1 cellular context compared by ENCODE assay signal in the genomic region with DNA sequence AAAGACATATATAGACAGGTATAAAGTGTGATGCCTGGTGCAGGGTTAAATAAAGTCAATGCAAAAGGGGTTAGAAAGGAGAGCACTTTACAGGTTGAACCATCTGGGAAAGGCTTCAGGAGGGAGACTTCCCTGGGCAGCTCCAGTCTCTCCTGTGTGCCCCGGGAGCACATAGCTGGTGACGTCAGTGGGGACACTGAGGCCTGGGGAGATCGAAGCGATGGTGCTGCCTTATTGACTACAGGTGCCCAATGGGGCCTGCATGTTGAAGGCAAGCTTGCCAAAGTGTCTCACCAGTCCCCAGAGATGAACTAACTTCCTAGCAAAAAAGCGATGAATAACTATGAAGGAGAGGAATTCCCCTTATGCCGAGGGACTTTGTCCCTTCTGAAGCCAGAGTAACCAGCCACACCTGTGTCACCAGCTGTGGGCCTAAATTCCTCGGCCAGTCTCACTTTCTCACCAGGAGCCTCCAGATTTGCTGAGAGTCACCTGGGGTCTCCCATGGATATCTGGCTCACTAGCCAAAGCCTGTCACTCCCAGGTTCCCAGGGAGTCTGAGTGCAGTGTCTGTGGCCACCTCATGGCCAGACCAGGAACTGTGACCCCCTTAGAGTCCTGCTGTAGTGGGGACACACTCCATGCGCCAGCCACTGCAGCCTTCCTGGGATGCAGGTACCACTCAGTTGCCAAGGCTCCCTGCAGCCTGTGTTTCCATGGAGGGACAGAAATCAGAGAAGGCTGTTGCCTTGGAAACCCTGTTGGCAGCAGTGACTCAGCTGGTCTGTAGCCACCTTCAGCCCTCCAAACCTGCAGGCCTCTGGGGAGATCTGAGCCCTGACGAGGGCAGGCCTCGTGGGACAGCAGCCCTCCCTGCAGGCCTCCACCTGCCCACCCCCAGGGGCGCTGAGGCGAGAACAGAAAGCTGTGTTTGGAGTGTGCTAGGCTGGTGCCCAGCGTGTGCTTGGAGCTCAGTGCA.
TF ChIP-seq lines count a peak whose summit lies in the region.

No MANE protein-coding gene starts in this region.

TF ChIP-seq in IMR-90, 13 proteins besides CTCF, POLR2A, EP300 and RAD21 (continued from another document):
- no peak for TF ChIP-seq USF2 (IDR thresholded peaks at IDR 0.05; ENCODE audit: low read depth, low read length)
- no peak for TF ChIP-seq MXI1 (IDR thresholded peaks at IDR 0.05; ENCODE audit: borderline replicate concordance, low read depth, low read length)
- TF ChIP-seq RFX5 (IDR thresholded peaks at IDR 0.05; ENCODE audit: low read depth, low read length) = no peak
- TF ChIP-seq ELK1 (IDR thresholded peaks at IDR 0.05; ENCODE audit: borderline replicate concordance, low read depth, low read length) = no peak
- TF ChIP-seq BHLHE40 (IDR thresholded peaks at IDR 0.05; ENCODE audit: low read depth, low read length) = no peak
- TF ChIP-seq RCOR1 (IDR thresholded peaks at IDR 0.05; ENCODE audit: insufficient replicate concordance, low read length) = no peak
- TF ChIP-seq MAZ (IDR thresholded peaks at IDR 0.05; ENCODE audit: borderline replicate concordance, low read depth, low read length) = no peak
- no peak for TF ChIP-seq MAFK (IDR thresholded peaks at IDR 0.05; ENCODE audit: low read depth, low read length)
- no peak for TF ChIP-seq CEBPB (IDR thresholded peaks at IDR 0.05; ENCODE audit: low read depth, low read length)
- no peak for TF ChIP-seq FOS (IDR thresholded peaks at IDR 0.05; ENCODE audit: low read depth, low read length)
